1 cellular context compared by ENCODE assay signal in genomic region chr22:39524753-39525657, GRCh38.
TF ChIP-seq lines count a peak whose summit lies in the region.

No MANE protein-coding gene starts in this region.

TF ChIP-seq in HepG2, 621 proteins besides CTCF, POLR2A, EP300 and RAD21 (continues in another document):
- TF ChIP-seq MAFG (CRISPR knock-in tag; IDR thresholded peaks at IDR 0.05) (no peak), NBN (conservative IDR thresholded peaks at IDR 0.05) (no peak), ZNF597 (CRISPR knock-in tag; IDR thresholded peaks at IDR 0.05) (no peak), ZNF354B (CRISPR knock-in tag; IDR thresholded peaks at IDR 0.05) (no peak), SIX4 (CRISPR knock-in tag; IDR thresholded peaks at IDR 0.05) (no peak), ZUFSP (CRISPR knock-in tag; IDR thresholded peaks at IDR 0.05; ENCODE audit: borderline replicate concordance) (no peak), ISL2 (CRISPR knock-in tag; IDR thresholded peaks at IDR 0.05) (no peak), REXO4 (CRISPR knock-in tag; IDR thresholded peaks at IDR 0.05; ENCODE audit: borderline replicate concordance) (no peak), ZNF644 (CRISPR knock-in tag; IDR thresholded peaks at IDR 0.05; ENCODE audit: low read depth) (no peak), FOXM1 (CRISPR knock-in tag; IDR thresholded peaks at IDR 0.05) (no peak), USF2 (IDR thresholded peaks at IDR 0.05; ENCODE audit: low read depth, low read length) (no peak), USF2 (CRISPR knock-in tag; IDR thresholded peaks at IDR 0.05; ENCODE audit: borderline replicate concordance) (no peak), JUNB (CRISPR knock-in tag; IDR thresholded peaks at IDR 0.05; ENCODE audit: borderline replicate concordance) (no peak), MZF1 (CRISPR knock-in tag; IDR thresholded peaks at IDR 0.05; ENCODE audit: borderline replicate concordance) (no peak), SRY (CRISPR knock-in tag; IDR thresholded peaks at IDR 0.05) (0 out of 2 replicates have a peak, but pooled peaks have one; percentile 14), POLR2AphosphoS5 (IDR thresholded peaks at IDR 0.05; ENCODE audit: low read depth, low read length) (peak; percentile 31; the same call in 1 of the 2 replicates), ZNF12 (CRISPR knock-in tag; IDR thresholded peaks at IDR 0.05) (no peak), ZC3H13 (CRISPR knock-in tag; IDR thresholded peaks at IDR 0.05) (peak; percentile 26; the same call in 1 of the 2 replicates), ZNF83 (CRISPR knock-in tag; IDR thresholded peaks at IDR 0.05; ENCODE audit: borderline replicate concordance) (no peak), MLX (CRISPR knock-in tag; IDR thresholded peaks at IDR 0.05) (no peak), PTBP1 (IDR thresholded peaks at IDR 0.05; ENCODE audit: low read depth, low read length, poor library complexity, severe bottlenecking) (peak; percentile 33), POLR2G (IDR thresholded peaks at IDR 0.05; ENCODE audit: low read depth, low read length) (peak; percentile 6), POLR2AphosphoS2 (IDR thresholded peaks at IDR 0.05; ENCODE audit: low read depth, low read length) (0 out of 2 replicates have a peak, but pooled peaks have one; percentile 13), ZNF580 (CRISPR knock-in tag; IDR thresholded peaks at IDR 0.05; ENCODE audit: borderline replicate concordance, low read depth) (no peak), NFKB2 (CRISPR knock-in tag; IDR thresholded peaks at IDR 0.05; ENCODE audit: borderline replicate concordance) (0 out of 2 replicates have a peak, but pooled peaks have one; percentile 10), HDAC1 (CRISPR knock-in tag; IDR thresholded peaks at IDR 0.05) (no peak), CCDC6 (CRISPR knock-in tag; IDR thresholded peaks at IDR 0.05) (no peak), RBFOX2 (IDR thresholded peaks at IDR 0.05; ENCODE audit: low read depth, low read length) (peak; percentile 53), YEATS4 (CRISPR knock-in tag; IDR thresholded peaks at IDR 0.05; ENCODE audit: borderline replicate concordance) (no peak), ZKSCAN1 (IDR thresholded peaks at IDR 0.05; ENCODE audit: low read length) (no peak), ZMAT5 (CRISPR knock-in tag; IDR thresholded peaks at IDR 0.05; ENCODE audit: borderline replicate concordance, low read depth) (no peak), ZNF503 (CRISPR knock-in tag; IDR thresholded peaks at IDR 0.05) (no peak), PAWR (CRISPR knock-in tag; IDR thresholded peaks at IDR 0.05; ENCODE audit: borderline replicate concordance) (no peak), ZNF710 (CRISPR knock-in tag; IDR thresholded peaks at IDR 0.05; ENCODE audit: borderline replicate concordance) (no peak), MED13 (CRISPR knock-in tag; IDR thresholded peaks at IDR 0.05) (no peak), ZNF547 (CRISPR knock-in tag; IDR thresholded peaks at IDR 0.05) (no peak), ZNF577 (CRISPR knock-in tag; IDR thresholded peaks at IDR 0.05; ENCODE audit: borderline replicate concordance, low read depth) (no peak), AGO2 (optimal IDR thresholded peaks at IDR 0.05; ENCODE audit: low read depth, low read length) (peak; percentile 95), CCAR2 (optimal IDR thresholded peaks at IDR 0.05; ENCODE audit: low read depth, low read length) (no peak), SMYD3 (CRISPR knock-in tag; IDR thresholded peaks at IDR 0.05) (no peak), ZNF430 (CRISPR knock-in tag; IDR thresholded peaks at IDR 0.05) (no peak), SSRP1 (CRISPR knock-in tag; IDR thresholded peaks at IDR 0.05) (0 out of 2 replicates have a peak, but pooled peaks have one; percentile 12), ZNF501 (CRISPR knock-in tag; IDR thresholded peaks at IDR 0.05) (no peak), ZNF24 (IDR thresholded peaks at IDR 0.05) (no peak), ZNF513 (CRISPR knock-in tag; conservative IDR thresholded peaks at IDR 0.05) (no peak), ARID5B (CRISPR knock-in tag; IDR thresholded peaks at IDR 0.05) (no peak), ATF7-NPFF (CRISPR knock-in tag; IDR thresholded peaks at IDR 0.05; ENCODE audit: low read depth) (no peak), HNRNPK (IDR thresholded peaks at IDR 0.05; ENCODE audit: low read depth, low read length, poor library complexity, severe bottlenecking) (no peak), ZNF230 (CRISPR knock-in tag; IDR thresholded peaks at IDR 0.05) (no peak), EED (CRISPR knock-in tag; IDR thresholded peaks at IDR 0.05) (no peak), ZSCAN12 (CRISPR knock-in tag; IDR thresholded peaks at IDR 0.05) (no peak), CSRNP2 (CRISPR knock-in tag; conservative IDR thresholded peaks at IDR 0.05; ENCODE audit: low read depth) (no peak), ZNF781 (CRISPR knock-in tag; IDR thresholded peaks at IDR 0.05; ENCODE audit: borderline replicate concordance, not compliant biosample characterization) (no peak), ZNF589 (CRISPR knock-in tag; conservative IDR thresholded peaks at IDR 0.05) (no peak)
